ENCODE assay signal across 13 cellular contexts in genomic region chr7:127390186-127390816, GRCh38. TPM values are rescaled to one million over a fixed set of nuclear protein-coding genes. Genes with fewer than 3 reads are reported as not detected.
DNase-seq lines count a peak whose midpoint lies in the region; ATAC-seq, FAIRE-seq and TF ChIP-seq lines count a peak whose summit lies in the region.
"Had no signal": no experiment of that assay in that cellular context is flagged by ENCODE, and none has a peak within 500 bp of the region (broad histone marks: within the 10 kb centered on the region; RNA-seq: fewer than 3 reads in every experiment).

No MANE protein-coding gene starts in this region.

- POLR2A ChIA-PET in HepG2 (lab: Yijun Ruan, JAX) (no interaction called here), endothelial cell of umbilical vein (lab: Charles Lee) (interaction anchor here (0.6 kb wide), 1 partner anchor 298 kb away, joined by 4 read pairs; no protein-coding TSS in a partner anchor)

- H4K20me1 ChIP-seq in HepG2 (ENCODE audit: insufficient read depth, low read length) = 0 out of 2 replicates have a peak, but pooled peaks cover 2% of the 10 kb centered on the region
- H4K20me1 ChIP-seq in endothelial cell of umbilical vein (replicated peaks; ENCODE audit: control insufficient read depth, extremely low read depth, insufficient read depth, low read length) = peaks cover 6% of the 10 kb centered on the region

- H3K79me2 ChIP-seq in HepG2 (ENCODE audit: insufficient read depth, low read length) = peaks cover 48% of the 10 kb centered on the region
- H3K79me2 ChIP-seq in endothelial cell of umbilical vein (ENCODE audit: control insufficient read depth, insufficient read depth, low read length) = peaks cover 70% of the 10 kb centered on the region

- H3K27me3 ChIP-seq in HepG2 (ENCODE audit: control insufficient read depth in 1 of 2, insufficient read depth in 2 of 2, low read length in 2 of 2) (no peaks in the 10 kb centered on the region; a peak in 1 of 5 replicates), right lobe of liver (no peaks in the 10 kb centered on the region), endothelial cell of umbilical vein (ENCODE audit: control insufficient read depth in 2 of 2, insufficient read depth in 2 of 2, low read length in 2 of 2) (peaks cover 2 to 20% of the 10 kb centered on the region in 2 experiments)
- H3K27me3 ChIP-seq: tibial nerve had no signal

- TF ChIP-seq EP300 in HepG2 (IDR thresholded peaks at IDR 0.05; ENCODE audit: low read depth in 2 of 2, low read length in 2 of 2) (no peak), HepG2 (CRISPR knock-in tag; IDR thresholded peaks at IDR 0.05; ENCODE audit: borderline replicate concordance) (no peak)

- no peaks in the 10 kb centered on the region for H3K9me3 ChIP-seq in HepG2 (ENCODE audit: low read length)
- no peaks in the 10 kb centered on the region for H3K9me3 ChIP-seq in right lobe of liver
- H3K9me3 ChIP-seq in endothelial cell of umbilical vein (replicated peaks; ENCODE audit: control insufficient read depth, insufficient read depth, low read length) = no peaks in the 10 kb centered on the region
- H3K9me3 ChIP-seq: prostate gland, tibial nerve had no signal

- BruUV-seq in HepG2 (replicated peaks; lab: Mats Ljungman, UMichigan) = no TSS peak
- no TSS peak for BruUV-seq in endothelial cell of umbilical vein (replicated peaks; lab: Mats Ljungman, UMichigan)

- no peak for TF ChIP-seq RAD21 in HepG2 (CRISPR knock-in tag; IDR thresholded peaks at IDR 0.05)

- peak overlapping the region; percentile 54 to 98 for H3K4me3 Mint-ChIP-seq in stimulated activated naive CD8-positive, alpha-beta T cell treated with anti-CD3 and anti-CD28 coated beads, Interleukin-15, amount 100 ng/mL, for 72 hours

- H3K27ac ChIP-seq in HepG2 (ENCODE audit: extremely low read length, insufficient read depth, low read length) = no peak overlapping the region
- H3K27ac ChIP-seq in right lobe of liver = no peak overlapping the region
- H3K27ac ChIP-seq in endothelial cell of umbilical vein (ENCODE audit: insufficient read depth, low read depth, low read length) = no peak overlapping the region
- H3K27ac ChIP-seq: prostate gland had no signal

- CTCF ChIA-PET in HepG2 (lab: Yijun Ruan, JAX; ENCODE audit: low intra/inter-chr PET ratio, low total read pairs) = no interaction called here
- CTCF ChIA-PET in endothelial cell of umbilical vein (lab: Charles Lee) = interaction anchor here (6.1 kb wide), 1 partner anchor 42 kb away, joined by 28 read pairs; no protein-coding TSS in a partner anchor

- H3K36me3 ChIP-seq in HepG2 (replicated peaks in 1 of 2; ENCODE audit: control insufficient read depth in 1 of 2, insufficient read depth in 2 of 2, low read length in 2 of 2) (peaks cover 3 to 11% of the 10 kb centered on the region in 2 experiments), right lobe of liver (peaks cover 0 to 16% (median 3%) of the 10 kb centered on the region in 4 donors), endothelial cell of umbilical vein (ENCODE audit: control insufficient read depth in 2 of 2, extremely low read depth in 1 of 2, insufficient read depth in 2 of 2, low read length in 2 of 2) (peaks cover 5 to 6% of the 10 kb centered on the region in 2 experiments)
- H3K36me3 ChIP-seq: prostate gland had no signal

- no peaks in the 10 kb centered on the region for H3K27me3 Mint-ChIP-seq in stimulated activated naive CD8-positive, alpha-beta T cell treated with anti-CD3 and anti-CD28 coated beads, Interleukin-15, amount 100 ng/mL, for 72 hours

- peaks cover 59% of the 10 kb centered on the region for H3K4me1 Mint-ChIP-seq in stimulated activated naive CD8-positive, alpha-beta T cell treated with anti-CD3 and anti-CD28 coated beads, Interleukin-15, amount 100 ng/mL, for 72 hours

- H3K9me1 ChIP-seq in endothelial cell of umbilical vein (replicated peaks; ENCODE audit: control insufficient read depth, extremely low read depth, insufficient read depth, low read length) = no peaks in the 10 kb centered on the region

- dilution Hi-C loops in endothelial cell of umbilical vein (cut with MboI; ENCODE audit: extremely low pct_ligation_motif_present, low sequenced_read_pairs) = no loop called here

- TF ChIP-seq POLR2A in HepG2 (IDR thresholded peaks at IDR 0.05; ENCODE audit: insufficient read depth in 1 of 2, low read depth in 2 of 2, low read length in 2 of 2) (no peak), right lobe of liver (IDR thresholded peaks at IDR 0.05) (no peak), endothelial cell of umbilical vein (IDR thresholded peaks at IDR 0.05; ENCODE audit: low read depth, low read length) (no peak)

- H3K4me3 ChIP-seq in HepG2 (replicated peaks in 1 of 3; ENCODE audit: insufficient read depth in 1 of 3, low read depth in 2 of 3, low read length in 3 of 3) = peak overlapping the region in 1 of 3 experiments; percentile 100; a peak in 3 of 6 replicates
- no peak overlapping the region for H3K4me3 ChIP-seq in right lobe of liver
- peak overlapping the region in 1 of 3 experiments; percentile 88 for H3K4me3 ChIP-seq in endothelial cell of umbilical vein (replicated peaks in 1 of 3; ENCODE audit: insufficient read depth in 1 of 3, low read depth in 1 of 3, low read length in 3 of 3)

- H3K9ac ChIP-seq in HepG2 (ENCODE audit: insufficient read depth, low read depth, low read length) (no peak overlapping the region), endothelial cell of umbilical vein (replicated peaks; ENCODE audit: extremely low read depth, insufficient read depth, low read length) (no peak overlapping the region)

- H3K9me3 Mint-ChIP-seq in stimulated activated naive CD8-positive, alpha-beta T cell treated with anti-CD3 and anti-CD28 coated beads, Interleukin-15, amount 100 ng/mL, for 72 hours = peaks cover 2 to 3% of the 10 kb centered on the region in 2 donors

- intact Hi-C loops in HepG2 (cut with micrococcal nuclease; ENCODE audit: unreplicated experiment) (loop anchor here (10.0 kb wide), 2 partner anchors 194 to 264 kb away; partner anchors contain the start of genes ARF5, GCC1 and SND1), right lobe of liver (cut with DNase I) (no loop called here), endothelial cell of umbilical vein (cut with micrococcal nuclease) (loop anchor here (5.0 kb wide), 1 partner anchor 138 kb away; the partner anchor contains the start of gene GRM8)

- ATAC-seq in HepG2 (no peak), right lobe of liver (no peak)
- ATAC-seq in stimulated activated naive CD8-positive, alpha-beta T cell treated with anti-CD3 and anti-CD28 coated beads, Interleukin-15, amount 100 ng/mL, for 72 hours = no peak

- H3K4me1 ChIP-seq in HepG2 (ENCODE audit: insufficient read depth, low read length) (peaks cover 37% of the 10 kb centered on the region), right lobe of liver (peaks cover 0 to 19% (median 6%) of the 10 kb centered on the region in 4 donors), endothelial cell of umbilical vein (ENCODE audit: control insufficient read depth, extremely low read depth, insufficient read depth, low read length) (peaks cover 20% of the 10 kb centered on the region)
- H3K4me1 ChIP-seq: prostate gland had no signal

- in situ Hi-C loops in HepG2 (cut with HindIII; ENCODE audit: extremely low pct_ligation_motif_present, low pct_unique_long_range_greater_than_20kb) = no loop called here

- no peak for DNase-seq in HepG2 (ENCODE audit: low spot score)
- no peak for DNase-seq in right lobe of liver
- peak; percentile 28 for DNase-seq in RKO (ENCODE audit: low spot score)
- no peak for DNase-seq in endothelial cell of umbilical vein (ENCODE audit: low read depth, low spot score)
- no peak for DNase-seq in stimulated activated naive CD8-positive, alpha-beta T cell treated with anti-CD3 and anti-CD28 coated beads, Interleukin-15, amount 100 ng/mL, for 72 hours
- DNase-seq in NCI-H446 treated with DMSO at 0.1 percent for 48 hours (lab: John Stamatoyannopoulos, UW) = no peak
- DNase-seq in UCSD-AML1 (lab: John Stamatoyannopoulos, UW; ENCODE audit: unreplicated experiment) = no peak
- DNase-seq in stimulated activated CD4-positive, alpha-beta T cell treated with anti-CD3 and anti-CD28 coated beads, Interleukin-4, amount 100 ng/mL, for 24 hours = no peak
- DNase-seq: COR-L47, islet precursor cell, NCI-H510A had no signal

- H3K4me2 ChIP-seq in HepG2 (ENCODE audit: low read depth, low read length) (peak overlapping the region; percentile 98), endothelial cell of umbilical vein (ENCODE audit: insufficient read depth, low read length) (peak overlapping the region; percentile 80)

- 95% methylated on average over 2 of the region's 2 CpGs for WGBS in HepG2 (ENCODE audit: low lambda C conversion rate)
- 59% methylated on average over 2 of the region's 2 CpGs for WGBS in right lobe of liver (ENCODE audit: insufficient coverage, low coverage, low lambda C conversion rate, missing lambda C conversion rate)

- TF ChIP-seq CTCF in HepG2 (CRISPR knock-in tag; IDR thresholded peaks at IDR 0.05) = no peak
- no peak for TF ChIP-seq CTCF in right lobe of liver (IDR thresholded peaks at IDR 0.05)
- no peak for TF ChIP-seq CTCF in endothelial cell of umbilical vein (IDR thresholded peaks at IDR 0.05; ENCODE audit: extremely low read depth in 1 of 2, insufficient read depth in 1 of 2, low read depth in 1 of 2, low read length in 2 of 2)

- H2AFZ ChIP-seq in HepG2 (ENCODE audit: low read length) = no peak overlapping the region
- H2AFZ ChIP-seq in endothelial cell of umbilical vein (ENCODE audit: low read depth, low read length) = no peak overlapping the region

- FAIRE-seq in HepG2 (lab: Jason Lieb, UNC) (no peak), endothelial cell of umbilical vein (lab: Jason Lieb, UNC) (no peak)

- no peak overlapping the region for H3K27ac Mint-ChIP-seq in stimulated activated naive CD8-positive, alpha-beta T cell treated with anti-CD3 and anti-CD28 coated beads, Interleukin-15, amount 100 ng/mL, for 72 hours

RNA-seq across cellular contexts. Expression of gene ZNF800, which starts 2.2 kb away (rescaled TPM):
- total RNA-seq in HepG2 (2016; rRNA removed; fragmentation: Illumina TruSeq; extraction: Trizol) (12.7 and 13.7 TPM in 2 replicates), right lobe of liver (10 to 100 TPM; 12.5 to 32.3 (median 15.3) TPM), endothelial cell of umbilical vein (31.5 and 35.4 TPM in 2 replicates)
- total RNA-seq in HepG2 (2016; cell fraction: cytosol; rRNA removed; fragmentation: Illumina TruSeq; extraction: Trizol; ENCODE audit: low read depth) = 3.6 and 6.0 TPM in 2 replicates
- 12.3 and 16.2 TPM in 2 replicates for total RNA-seq in HepG2 (2016; cell fraction: insoluble cytoplasmic fraction; rRNA removed; fragmentation: Illumina TruSeq; extraction: Trizol)
- 8.6 and 10.9 TPM in 2 replicates for total RNA-seq in HepG2 (2016; cell fraction: membrane; rRNA removed; fragmentation: Illumina TruSeq; extraction: Trizol)
- 19.8 and 22.2 TPM in 2 replicates for total RNA-seq in HepG2 (2016; cell fraction: nucleus; rRNA removed; fragmentation: Illumina TruSeq; extraction: Trizol)
- polyA plus RNA-seq in HepG2 (2011; rRNA removed) (5.3 and 7.1 TPM in 2 replicates), endothelial cell of umbilical vein (10.6 and 10.9 TPM in 2 replicates)
- 2.1 and 4.5 TPM in 2 replicates for polyA plus RNA-seq in HepG2 (2011; cell fraction: cytosol; rRNA removed)
- polyA plus RNA-seq in HepG2 (2011; cell fraction: nucleus; rRNA removed) = 11.8 and 13.5 TPM in 2 replicates
- polyA plus RNA-seq in HepG2 (2012) = 5.5 and 7.3 TPM in 2 replicates
- polyA plus RNA-seq in HepG2 (2016; cell fraction: cytosol; fragmentation: Illumina TruSeq; extraction: Trizol; ENCODE audit: low read depth) = 0.34 and 0.62 TPM in 2 replicates
- polyA plus RNA-seq in HepG2 (2016; cell fraction: insoluble cytoplasmic fraction; fragmentation: Illumina TruSeq; extraction: Trizol; ENCODE audit: low read depth) = 8.3 and 8.5 TPM in 2 replicates
- 1.1 and 1.2 TPM in 2 replicates for polyA plus RNA-seq in HepG2 (2016; cell fraction: membrane; fragmentation: Illumina TruSeq; extraction: Trizol; ENCODE audit: low read depth)
- 21.9 and 22.5 TPM in 2 replicates for polyA plus RNA-seq in HepG2 (2016; cell fraction: nucleus; fragmentation: Illumina TruSeq; extraction: Trizol; ENCODE audit: insufficient read depth, low read depth)
- 5.9 and 15.6 TPM in 2 replicates for polyA minus RNA-seq in HepG2 (2011; rRNA and poly(A)+ RNA removed; ENCODE audit: low replicate concordance)
- 10.8 and 14.6 TPM in 2 replicates for polyA minus RNA-seq in HepG2 (2011; cell fraction: cytosol; rRNA and poly(A)+ RNA removed)
- polyA minus RNA-seq in HepG2 (2011; cell fraction: nucleus; rRNA and poly(A)+ RNA removed) = 62.7 and 74.1 TPM in 2 replicates
- 6.9 and 8.3 TPM in 2 replicates for polyA plus RNA-seq in endothelial cell of umbilical vein (2011; cell fraction: cytosol; rRNA removed)
- 36.2 and 37.7 TPM in 2 replicates for polyA plus RNA-seq in endothelial cell of umbilical vein (2011; cell fraction: nucleus; rRNA removed)
- polyA plus RNA-seq in endothelial cell of umbilical vein (2012) = 10.1 and 15.3 TPM in 2 replicates
- polyA minus RNA-seq in endothelial cell of umbilical vein = 11.3 and 20.5 TPM in 2 replicates
- 23.7 TPM for polyA minus RNA-seq in endothelial cell of umbilical vein (2011; cell fraction: cytosol; rRNA and poly(A)+ RNA removed)
- 44.3 and 60.5 TPM in 2 replicates for polyA minus RNA-seq in endothelial cell of umbilical vein (2011; cell fraction: nucleus; rRNA and poly(A)+ RNA removed)

Comparison
In these comparisons a context has a peak if more than half of its experiments do, and no peak if none do; other contexts are left out.
1. intact Hi-C loops: an anchor here in HepG2 (10.0 kb wide) and endothelial cell of umbilical vein (5.0 kb wide); none called in right lobe of liver.